In genomic region chr10:125857185-125857760, GRCh38 we compare ENCODE assay signal across 22 cellular contexts. TPM values are rescaled to one million over a fixed set of nuclear protein-coding genes. Genes with fewer than 3 reads are reported as not detected.
"Had no signal": no experiment of that assay in that cellular context is flagged by ENCODE, and none has a peak within 500 bp of the region (broad histone marks: within the 10 kb centered on the region; RNA-seq: fewer than 3 reads in every experiment).

No MANE protein-coding gene starts in this region.

- H3K27ac Mint-ChIP-seq: endodermal cell; natural killer cell treated with Interleukin-12 subunit alpha and Interleukin-12 subunit beta and Interleukin-15 and Interleukin-18, amount 100 ng/mL, for 72 hours; progenitor cell of endocrine pancreas had no signal

- ATAC-seq: heart left ventricle; left lobe of liver; natural killer cell treated with Interleukin-12 subunit alpha and Interleukin-12 subunit beta and Interleukin-15 and Interleukin-18, amount 100 ng/mL, for 72 hours; right lobe of liver; stimulated activated effector memory CD8-positive, alpha-beta T cell treated with anti-CD3 and anti-CD28 coated beads, Interleukin-12 subunit alpha, Interleukin-12 subunit beta, amount 100 ng/mL, for 72 hours; upper lobe of right lung had no signal

- H3K27ac ChIP-seq: coronary artery, heart left ventricle, pancreas, right lobe of liver, tibial artery, upper lobe of right lung, vagina had no signal

- H3K4me3 ChIP-seq: coronary artery, heart left ventricle, pancreas, right lobe of liver, tibial artery, upper lobe of right lung, vagina had no signal

- DNase-seq: effector CD4-positive, alpha-beta T cell; endodermal cell; erythroblast; heart left ventricle; hippocampal formation; islet precursor cell; mammary epithelial cell; occipital lobe; pancreas; retina; right lobe of liver; stimulated activated CD4-positive, alpha-beta T cell treated with anti-CD3 and anti-CD28 coated beads, Interleukin-4, amount 100 ng/mL, for 1 hour; stimulated activated CD8-positive, alpha-beta memory T cell treated with anti-CD3 and anti-CD28 coated beads, Interleukin-4, amount 100 ng/mL, for 48 hours; tibial artery; upper lobe of right lung had no signal

- H3K4me1 Mint-ChIP-seq: stimulated activated effector memory CD8-positive, alpha-beta T cell treated with anti-CD3 and anti-CD28 coated beads, Interleukin-12 subunit alpha, Interleukin-12 subunit beta, amount 100 ng/mL, for 72 hours had no signal

- H3K27me3 Mint-ChIP-seq: natural killer cell treated with Interleukin-12 subunit alpha and Interleukin-12 subunit beta and Interleukin-15 and Interleukin-18, amount 100 ng/mL, for 72 hours; progenitor cell of endocrine pancreas; stimulated activated naive CD8-positive, alpha-beta T cell treated with anti-CD3 and anti-CD28 coated beads, Interleukin-15, Interleukin-2, amounts not matched to agents 100 ng/mL and 50 ng/mL, for 24 hours had no signal

- H3K9me3 Mint-ChIP-seq: endodermal cell; natural killer cell treated with Interleukin-12 subunit alpha and Interleukin-12 subunit beta and Interleukin-15 and Interleukin-18, amount 100 ng/mL, for 72 hours; stimulated activated effector memory CD8-positive, alpha-beta T cell treated with anti-CD3 and anti-CD28 coated beads, Interleukin-12 subunit alpha, Interleukin-12 subunit beta, amount 100 ng/mL, for 72 hours; stimulated activated naive CD8-positive, alpha-beta T cell treated with anti-CD3 and anti-CD28 coated beads, Interleukin-15, Interleukin-2, amounts not matched to agents 100 ng/mL and 50 ng/mL, for 24 hours had no signal

- H3K4me3 Mint-ChIP-seq: endodermal cell; natural killer cell treated with Interleukin-12 subunit alpha and Interleukin-12 subunit beta and Interleukin-15 and Interleukin-18, amount 100 ng/mL, for 72 hours; stimulated activated effector memory CD8-positive, alpha-beta T cell treated with anti-CD3 and anti-CD28 coated beads, Interleukin-12 subunit alpha, Interleukin-12 subunit beta, amount 100 ng/mL, for 72 hours; stimulated activated naive CD8-positive, alpha-beta T cell treated with anti-CD3 and anti-CD28 coated beads, Interleukin-15, Interleukin-2, amounts not matched to agents 100 ng/mL and 50 ng/mL, for 24 hours had no signal

- H3K4me1 ChIP-seq: heart left ventricle, pancreas, right lobe of liver, tibial artery, upper lobe of right lung, vagina had no signal

- H3K27me3 ChIP-seq: heart left ventricle, pancreas, right lobe of liver, tibial artery, upper lobe of right lung, vagina had no signal

- H3K9me3 ChIP-seq: heart left ventricle, pancreas, right lobe of liver, tibial artery, upper lobe of right lung, vagina had no signal

RNA-seq across cellular contexts. Expression of gene FANK1, which starts 39.1 kb away (rescaled TPM):
- total RNA-seq: left lobe of liver; natural killer cell treated with Interleukin-12 subunit alpha and Interleukin-12 subunit beta and Interleukin-15 and Interleukin-18, amount 100 ng/mL, for 72 hours had no signal
